1 cellular context compared by ENCODE assay signal in the genomic region with DNA sequence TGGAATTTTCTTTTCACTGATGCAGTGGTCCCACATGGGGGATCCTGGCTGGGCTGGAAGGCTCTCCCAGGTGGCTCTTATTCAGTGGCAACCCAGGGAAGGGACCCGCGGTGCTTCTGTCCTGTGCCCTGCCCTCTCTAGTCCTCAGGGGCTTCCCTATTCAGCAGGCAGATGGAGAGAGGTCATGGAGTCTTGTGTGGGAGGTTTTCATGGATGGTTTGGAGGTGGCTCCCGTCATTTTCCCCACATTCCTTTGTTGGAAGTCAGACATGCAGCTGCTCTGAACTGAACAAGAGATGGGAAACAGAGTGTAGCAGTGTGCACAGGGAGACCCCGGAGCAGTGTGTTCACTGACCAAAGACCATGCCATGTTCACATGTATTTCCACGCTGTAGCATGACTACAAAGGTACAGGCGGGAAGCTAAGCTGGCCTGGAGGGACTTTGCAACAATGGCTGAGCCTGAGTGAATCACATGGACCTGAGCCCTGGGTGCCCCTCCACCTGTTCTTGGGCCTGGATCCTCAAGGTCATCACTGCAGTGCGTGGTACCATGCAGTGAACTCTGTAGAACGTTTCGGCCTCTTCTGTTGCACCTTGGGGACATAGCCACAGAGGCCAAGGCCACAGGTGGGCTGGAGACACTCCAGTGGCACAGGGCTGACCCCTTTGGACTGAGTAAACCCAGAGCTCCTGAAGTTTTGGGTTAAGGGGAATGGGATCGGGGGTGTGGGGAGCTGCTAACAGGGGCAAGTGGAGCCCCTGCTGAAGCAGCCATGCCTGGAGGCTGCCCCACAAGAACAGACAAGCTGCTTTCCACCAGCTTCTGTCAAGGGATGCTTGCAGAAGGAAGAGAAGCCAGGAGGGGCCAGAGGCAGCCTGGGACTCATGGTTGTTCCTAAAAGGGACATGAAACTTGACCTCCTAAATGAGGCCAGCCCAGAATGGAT.
TF ChIP-seq lines count a peak whose summit lies in the region.

No MANE protein-coding gene starts in this region.

TF ChIP-seq in H1, 55 proteins besides CTCF, POLR2A, EP300 and RAD21:
- TF ChIP-seq SRF (IDR thresholded peaks at IDR 0.05; ENCODE audit: low read depth, low read length), result no peak
- no peak for TF ChIP-seq EZH2 (IDR thresholded peaks at IDR 0.05; ENCODE audit: low read depth, low read length, severe bottlenecking)
- no peak for TF ChIP-seq NRF1 (IDR thresholded peaks at IDR 0.05; ENCODE audit: low read depth, low read length)
- TF ChIP-seq BACH1 (IDR thresholded peaks at IDR 0.05; ENCODE audit: low read length), result no peak
- TF ChIP-seq RBBP5 (IDR thresholded peaks at IDR 0.05; ENCODE audit: borderline replicate concordance, low read depth, low read length), result no peak
- TF ChIP-seq YY1 (IDR thresholded peaks at IDR 0.05; ENCODE audit: low read depth, low read length), result no peak
- TF ChIP-seq HDAC6 (IDR thresholded peaks at IDR 0.05; ENCODE audit: low read depth, low read length), result no peak
- no peak for TF ChIP-seq POLR2AphosphoS5 (IDR thresholded peaks at IDR 0.05; ENCODE audit: low read depth, low read length)
- TF ChIP-seq, protein P1, sequence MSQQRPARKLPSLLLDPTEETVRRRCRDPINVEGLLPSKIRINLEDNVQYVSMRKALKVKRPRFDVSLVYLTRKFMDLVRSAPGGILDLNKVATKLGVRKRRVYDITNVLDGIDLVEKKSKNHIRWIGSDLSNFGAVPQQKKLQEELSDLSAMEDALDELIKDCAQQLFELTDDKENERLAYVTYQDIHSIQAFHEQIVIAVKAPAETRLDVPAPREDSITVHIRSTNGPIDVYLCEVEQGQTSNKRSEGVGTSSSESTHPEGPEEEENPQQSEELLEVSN (IDR thresholded peaks at IDR 0.05), result no peak
- no peak for TF ChIP-seq RXRA (IDR thresholded peaks at IDR 0.05; ENCODE audit: insufficient read depth, low read depth, low read length)
